ENCODE assay signal across 25 cellular contexts in the genomic region with DNA sequence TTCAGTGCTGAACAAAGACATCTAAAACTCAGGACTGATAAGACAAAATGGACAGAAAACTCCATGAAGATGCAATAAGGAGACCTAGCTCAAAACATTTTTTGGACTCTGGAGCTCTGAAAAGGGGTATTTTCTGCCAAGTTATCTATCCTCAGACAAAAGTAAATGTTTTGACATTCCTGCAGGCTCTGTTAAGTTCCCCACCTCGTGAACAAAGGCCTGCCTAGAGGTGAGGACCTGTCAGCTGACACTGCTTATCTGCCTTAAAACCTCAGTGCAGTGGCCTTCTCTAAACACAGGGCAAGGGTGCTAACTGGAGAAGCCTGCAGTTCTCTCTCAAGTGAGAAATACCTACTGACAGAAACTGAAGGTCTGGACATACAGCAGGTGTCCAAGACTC. TPM values are rescaled to one million over a fixed set of nuclear protein-coding genes. Genes with fewer than 3 reads are reported as not detected.
DNase-seq lines count a peak whose midpoint lies in the region; ATAC-seq and TF ChIP-seq lines count a peak whose summit lies in the region.
"Had no signal": no experiment of that assay in that cellular context is flagged by ENCODE, and none has a peak within 500 bp of the region (broad histone marks: within the 10 kb centered on the region; RNA-seq: fewer than 3 reads in every experiment).

No MANE protein-coding gene starts in this region.

- no peak for ATAC-seq in GM18505 (IDR thresholded peaks at IDR 0.05; ENCODE audit: unreplicated experiment)
- no peak for ATAC-seq in GM21529 (IDR thresholded peaks at IDR 0.05; ENCODE audit: unreplicated experiment)
- ATAC-seq: activated CD8-positive, alpha-beta T cell treated with anti-CD3 and anti-CD28 coated beads for 36 hours; foreskin keratinocyte; HCT116; naive thymus-derived CD8-positive, alpha-beta T cell; Panc1; stimulated activated naive B cell treated with anti-CD40 and anti-IgM and Interleukin-4, amounts not matched to agents 10 μg/mL and 1 μg/mL and 100 μg/mL, for 72 hours had no signal

- peaks cover 0 to 3% of the 10 kb centered on the region in 2 donors for H3K9me3 ChIP-seq in neuronal stem cell (replicated peaks in 1 of 2; ENCODE audit: control insufficient read depth in 2 of 2, insufficient read depth in 1 of 2, low read depth in 1 of 2, low read length in 2 of 2)
- H3K9me3 ChIP-seq: MG63 had no signal

- H2AFZ ChIP-seq in neuronal stem cell (ENCODE audit: low read length) = peak overlapping the region; percentile 63

- no CpG with 5 or more reads among the region's 1 CpG for WGBS in neuronal stem cell (ENCODE audit: extremely low coverage in 2 of 2, insufficient read length in 2 of 2, insufficient replicate concordance in 1 of 2), 2 donors

- no peak overlapping the region for H2BK12ac ChIP-seq in neuronal stem cell (ENCODE audit: low read length)

- H3K4me2 ChIP-seq in neuronal stem cell (ENCODE audit: insufficient read depth, low read length, poor library complexity, severe bottlenecking) = no peak overlapping the region

- H3K27ac ChIP-seq in dorsolateral prefrontal cortex (peak overlapping the region in 47 of 59 donors; percentile 2 to 94 (median 61)), neuronal stem cell (replicated peaks; ENCODE audit: low read length) (peak overlapping the region; percentile 40)
- H3K27ac ChIP-seq: foreskin keratinocyte, SK-N-MC had no signal

- H3K27me3 ChIP-seq in H7 (ENCODE audit: control insufficient read depth, insufficient read depth, low read length) = peaks cover 1% of the 10 kb centered on the region; the same call in 1 of the 2 replicates
- H3K27me3 ChIP-seq in dorsolateral prefrontal cortex = no peaks in the 10 kb centered on the region
- no peaks in the 10 kb centered on the region for H3K27me3 ChIP-seq in neuronal stem cell (ENCODE audit: control insufficient read depth in 3 of 3, insufficient read depth in 3 of 3, low read depth in 1 of 3, low read length in 3 of 3)
- H3K27me3 ChIP-seq: foreskin keratinocyte, MG63 had no signal

- no peak for TF ChIP-seq POLR2A in GM18505 (IDR thresholded peaks at IDR 0.05; ENCODE audit: borderline replicate concordance, extremely low read depth, insufficient read depth, insufficient read length)

- peaks cover 6 to 10% of the 10 kb centered on the region in 2 donors for H3K4me1 ChIP-seq in neuronal stem cell (ENCODE audit: control insufficient read depth in 2 of 2, insufficient read depth in 1 of 2, low read depth in 1 of 2, low read length in 2 of 2)
- H3K4me1 ChIP-seq: foreskin keratinocyte had no signal

- intact Hi-C loops in dorsolateral prefrontal cortex (cut with DNase I) = no loop called here

- no peak overlapping the region for H3K23ac ChIP-seq in neuronal stem cell (ENCODE audit: low read depth, low read length, poor library complexity)

- H3K18ac ChIP-seq in neuronal stem cell (ENCODE audit: low read length) = no peak overlapping the region

- no peak overlapping the region for H2BK120ac ChIP-seq in neuronal stem cell (ENCODE audit: low read depth, low read length)

- H3K36me3 ChIP-seq in H7 (replicated peaks; ENCODE audit: control insufficient read depth, insufficient read depth, low read length) (no peaks in the 10 kb centered on the region), neuronal stem cell (replicated peaks in 1 of 2; ENCODE audit: control insufficient read depth in 2 of 2, insufficient read depth in 2 of 2, low read length in 2 of 2) (no peaks in the 10 kb centered on the region)
- H3K36me3 ChIP-seq: MG63 had no signal

- H3K79me1 ChIP-seq in neuronal stem cell (ENCODE audit: low read depth, low read length) = no peaks in the 10 kb centered on the region

- H3K4me3 ChIP-seq in H7 (ENCODE audit: insufficient read depth, low read depth, low read length) (no peak overlapping the region), dorsolateral prefrontal cortex (no peak overlapping the region), neuronal stem cell (ENCODE audit: low read length in 2 of 2) (no peak overlapping the region)
- H3K4me3 ChIP-seq: MG63, SK-N-MC had no signal

- no peak overlapping the region for H2AK5ac ChIP-seq in neuronal stem cell (ENCODE audit: low read depth, low read length)

- H3K4ac ChIP-seq in neuronal stem cell (ENCODE audit: low read length) = no peak overlapping the region

- TF ChIP-seq CTCF in dorsolateral prefrontal cortex (IDR thresholded peaks at IDR 0.05 in 54 of 56, conservative IDR thresholded peaks at IDR 0.05 in 2 of 56; ENCODE audit: low read depth in 1 of 56, partially characterized antibody in 56 of 56) = no peak

- H2BK5ac ChIP-seq in neuronal stem cell (ENCODE audit: low read length) = no peak overlapping the region

- no peak overlapping the region for H3K14ac ChIP-seq in neuronal stem cell (ENCODE audit: low read length)

- H2BK15ac ChIP-seq in neuronal stem cell (ENCODE audit: low read length) = no peak overlapping the region

- H3K9ac ChIP-seq in neuronal stem cell (ENCODE audit: low read depth, low read length, poor library complexity) = no peak overlapping the region

- no peak overlapping the region for H4K91ac ChIP-seq in neuronal stem cell (ENCODE audit: low read depth, low read length, poor library complexity)

- DNase-seq in H7 (peak; percentile 33), HuH-7 (ENCODE audit: low spot score) (peak; percentile 13), dorsolateral prefrontal cortex (no peak), neuronal stem cell (ENCODE audit: low spot score) (no peak), DMS79 treated with DMSO at 0.1 percent for 48 hours (lab: John Stamatoyannopoulos, UW) (no peak)
- DNase-seq: activated B cell treated with CpG ODN at 0.5 μM for 24 hours; activated CD8-positive, alpha-beta T cell treated with anti-CD3 and anti-CD28 coated beads for 36 hours; activated naive CD4-positive, alpha-beta T cell treated with Interleukin-2 at 50 U/mL for 16 hours; activated T-cell treated with anti-CD3 and anti-CD28 coated beads, Interleukin-2, amount 50 U/mL, for 1 hour; amniotic stem cell; CD4-positive, CD25-positive, alpha-beta regulatory T cell; central memory CD4-positive, alpha-beta T cell; DMS153; foreskin keratinocyte; hippocampal formation; mesenchymal stem cell; MG63; naive thymus-derived CD8-positive, alpha-beta T cell; NCI-H146; stimulated activated naive B cell treated with anti-CD40 and anti-IgM and Interleukin-4, amounts not matched to agents 10 μg/mL and 1 μg/mL and 100 μg/mL, for 72 hours had no signal

- no peak overlapping the region for H4K8ac ChIP-seq in neuronal stem cell (ENCODE audit: low read depth, low read length)

RNA-seq across cellular contexts. Expression of gene COLGALT2, which starts 41.1 kb away (rescaled TPM):
- 0.37 and 0.76 TPM in 2 replicates for total RNA-seq in H7 (2014; rRNA removed; shearing (Covaris generic))
- total RNA-seq in dorsolateral prefrontal cortex = 10 to 100 TPM; 33.1 to 91.2 (median 49.7) TPM
- polyA plus RNA-seq in neuronal stem cell (2013, experiment 1 of 2) = 13.7 TPM
- polyA plus RNA-seq in neuronal stem cell (2013, experiment 2 of 2) = 14.1 TPM

RNA-seq across cellular contexts. Expression of gene TSEN15, which starts 55.1 kb away (rescaled TPM):
- total RNA-seq in H7 (2014; rRNA removed; shearing (Covaris generic)) = 36.0 and 38.5 TPM in 2 replicates
- 10 to 100 TPM; 22.0 to 71.3 (median 38.2) TPM for total RNA-seq in dorsolateral prefrontal cortex
- 58.2 TPM for polyA plus RNA-seq in neuronal stem cell (2013, experiment 1 of 2)
- 60.1 TPM for polyA plus RNA-seq in neuronal stem cell (2013, experiment 2 of 2)

Comparison
In these comparisons a context has a peak if more than half of its experiments do, and no peak if none do; other contexts are left out.
1. DNase-seq: peak in H7 (single experiment) and HuH-7 (single experiment); none in dorsolateral prefrontal cortex (0 of 10), neuronal stem cell (single experiment) and DMS79 treated with DMSO at 0.1 percent for 48 hours (single experiment).
2. RNA of gene COLGALT2, which starts 41.1 kb away (total RNA-seq): 33.1 to 91.2 TPM in dorsolateral prefrontal cortex; 0.37 to 0.76 TPM in H7; every median in the first group is over 10 times any median in the second.